8 cellular contexts compared by ENCODE assay signal in the genomic region with DNA sequence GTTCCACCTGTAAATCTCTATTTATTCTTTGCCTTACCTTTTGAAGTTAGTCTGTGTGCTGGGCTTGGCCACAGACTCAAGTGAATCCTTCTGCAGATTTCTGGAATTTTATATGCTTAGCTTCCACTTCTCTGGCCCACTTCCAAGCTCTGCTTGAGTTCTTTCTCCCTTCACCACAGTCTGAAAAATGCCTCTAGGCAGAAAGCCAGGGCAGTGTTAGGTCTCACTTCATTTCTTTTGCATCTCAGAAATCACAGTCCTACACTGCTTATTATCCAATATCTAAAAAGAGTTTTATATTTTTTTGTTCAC. TPM values are rescaled to one million over a fixed set of nuclear protein-coding genes. Genes with fewer than 3 reads are reported as not detected.
DNase-seq lines count a peak whose midpoint lies in the region; ATAC-seq and TF ChIP-seq lines count a peak whose summit lies in the region.

No MANE protein-coding gene starts in this region.

- peaks cover 5% of the 10 kb centered on the region for H3K4me1 ChIP-seq in mammary epithelial cell (ENCODE audit: insufficient read depth, low read length)

- H3K36me3 ChIP-seq in mammary epithelial cell (ENCODE audit: insufficient read depth, low read length), result peaks cover 6% of the 10 kb centered on the region

- dilution Hi-C loops in mammary epithelial cell (cut with HindIII; ENCODE audit: low sequenced_read_pairs), result no loop called here

- no TSS peak for BruUV-seq in mammary epithelial cell (replicated peaks; lab: Mats Ljungman, UMichigan)

- no peak overlapping the region for H2AFZ ChIP-seq in mammary epithelial cell (ENCODE audit: low read depth, low read length)

- no peak overlapping the region for H3K27ac ChIP-seq in AG04450 (ENCODE audit: low read depth, low read length)
- no peak overlapping the region for H3K27ac ChIP-seq in mammary epithelial cell (ENCODE audit: insufficient read depth, low read depth, low read length)

- no peaks in the 10 kb centered on the region for H4K20me1 ChIP-seq in mammary epithelial cell (ENCODE audit: insufficient read depth, low read length)

- peaks cover 19% of the 10 kb centered on the region for H3K79me2 ChIP-seq in mammary epithelial cell (ENCODE audit: insufficient read depth, low read length)

- intact Hi-C loops in mammary epithelial cell (cut with micrococcal nuclease), result no loop called here

- DNase-seq in AG04450 (ENCODE audit: low read depth, low spot score) (peak; percentile 77), HT1080 (ENCODE audit: low read depth) (peak; percentile 44), mammary epithelial cell (peak; percentile 35), medulla oblongata (ENCODE audit: extremely low spot score) (peak; percentile 83), GDM1 (lab: John Stamatoyannopoulos, UW) (no peak)
- no peak for DNase-seq in stimulated activated naive CD4-positive, alpha-beta T cell (lab: John Stamatoyannopoulos, UW)

- H3K4me3 ChIP-seq in AG04450 (ENCODE audit: low read depth, low read length), result no peak overlapping the region
- H3K4me3 ChIP-seq in mammary epithelial cell (replicated peaks in 1 of 3; ENCODE audit: insufficient read depth in 1 of 3, low read depth in 2 of 3, low read length in 3 of 3), result no peak overlapping the region

- no peak overlapping the region for H3K9ac ChIP-seq in mammary epithelial cell (ENCODE audit: insufficient read depth, low read length)

- CTCF ChIA-PET in AG04450 (lab: Charles Lee), result interaction anchor here (1.1 to 3.2 kb wide), 5 partner anchors 13 to 208 kb away, joined by 4 to 19 read pairs (median 8); no protein-coding TSS in a partner anchor
- CTCF ChIA-PET in mammary epithelial cell (lab: Charles Lee; ENCODE audit: low non-redundant PET), result no interaction called here

- ATAC-seq in HG03439 (IDR thresholded peaks at IDR 0.05; ENCODE audit: unreplicated experiment) (no peak), HG02759 (IDR thresholded peaks at IDR 0.05; ENCODE audit: unreplicated experiment) (no peak)

- no peaks in the 10 kb centered on the region for H3K27me3 ChIP-seq in AG04450 (ENCODE audit: control insufficient read depth, insufficient read depth, low read length)
- no peaks in the 10 kb centered on the region for H3K27me3 ChIP-seq in mammary epithelial cell (ENCODE audit: insufficient read depth, low read length)

- TF ChIP-seq CTCF in AG04450 (IDR thresholded peaks at IDR 0.05; ENCODE audit: low read depth, low read length) (no peak), mammary epithelial cell (conservative IDR thresholded peaks at IDR 0.05 in 1 of 2, IDR thresholded peaks at IDR 0.05 in 1 of 2; ENCODE audit: extremely low read depth in 1 of 2, insufficient read depth in 1 of 2, low read depth in 1 of 2, low read length in 2 of 2) (no peak)

- H3K9me3 ChIP-seq in AG04450 (ENCODE audit: control insufficient read depth, insufficient read depth, low read length) (no peaks in the 10 kb centered on the region; the same call in 1 of the 2 replicates), mammary epithelial cell (replicated peaks; ENCODE audit: insufficient read depth, low read length) (no peaks in the 10 kb centered on the region)

- in situ Hi-C loops in mammary epithelial cell (cut with MboI; ENCODE audit: low sequenced_read_pairs in 2 of 2), result no loop called here

- no peak overlapping the region for H3K4me2 ChIP-seq in mammary epithelial cell (ENCODE audit: insufficient read depth, low read depth, low read length)

- POLR2A ChIA-PET in AG04450 (lab: Yijun Ruan, JAX), result interaction anchor here (0.6 kb wide), 1 partner anchor 97 kb away, joined by 3 read pairs; no protein-coding TSS in a partner anchor

RNA-seq across cellular contexts. Expression of a gene that starts 48.9 kb away (rescaled TPM):
- polyA plus RNA-seq in AG04450 (2011; rRNA removed) (2.3 and 2.7 TPM in 2 replicates), mammary epithelial cell (2.1 TPM)
- 4.0 and 5.8 TPM in 2 replicates for polyA minus RNA-seq in AG04450 (2011; rRNA and poly(A)+ RNA removed)
- 0.73 and 4.2 TPM in 2 replicates for total RNA-seq in HT1080 (2014; rRNA removed; shearing (Covaris generic))
- 1.7 and 1.9 TPM in 2 replicates for polyA plus RNA-seq in HT1080 (2015; cell fraction: cytosol; rRNA removed)
- 2.6 and 2.7 TPM in 2 replicates for polyA plus RNA-seq in HT1080 (2015; cell fraction: nucleus; rRNA removed)
- total RNA-seq in mammary epithelial cell, result 1 to 10 TPM; 4.2 to 8.9 TPM
- polyA minus RNA-seq in mammary epithelial cell, result 7.3 TPM

Comparison
In these comparisons a context has a peak if more than half of its experiments do, and no peak if none do; other contexts are left out.
1. DNase-seq: peak in AG04450 (single experiment), HT1080 (single experiment), mammary epithelial cell (single experiment) and medulla oblongata (single experiment); none in stimulated activated naive CD4-positive, alpha-beta T cell (0 of 6) and GDM1 (single experiment).